10 cellular contexts compared by ENCODE assay signal in the genomic region with DNA sequence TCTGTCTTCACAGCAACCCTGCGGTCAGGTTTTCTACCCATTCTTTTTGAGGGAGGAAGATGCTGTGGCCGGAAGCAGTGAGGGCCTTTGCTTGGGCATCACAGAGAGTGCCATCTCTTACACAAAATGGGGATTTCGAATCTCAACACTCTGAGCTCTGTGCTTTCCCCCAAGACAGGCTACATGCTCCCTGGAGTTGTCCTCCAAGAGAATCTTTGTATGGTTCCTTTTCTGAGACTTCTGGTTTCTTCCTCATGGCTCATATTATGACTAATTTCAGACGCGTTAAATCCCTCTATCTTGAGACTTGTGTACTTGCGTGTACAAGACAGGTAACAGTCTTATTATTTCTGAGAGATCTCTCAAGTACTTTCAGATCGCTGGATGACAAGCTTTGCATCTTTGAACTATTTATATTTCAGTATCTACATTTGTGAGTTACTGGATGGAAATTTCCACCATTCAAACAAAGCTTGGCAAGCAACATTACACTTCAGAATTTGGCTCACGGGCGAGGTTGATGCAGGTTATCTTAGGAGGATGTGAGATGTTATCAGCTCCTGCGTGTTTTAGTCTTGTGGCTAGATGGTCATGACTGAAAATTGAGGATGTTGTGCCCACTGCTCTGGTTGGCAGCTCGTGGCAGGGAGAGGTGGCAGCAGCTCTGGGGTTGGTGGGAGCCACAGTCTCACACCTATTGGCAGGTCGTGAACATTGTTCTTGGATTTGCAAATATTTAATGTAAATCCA. TPM values are rescaled to one million over a fixed set of nuclear protein-coding genes. Genes with fewer than 3 reads are reported as not detected.
DNase-seq lines count a peak whose midpoint lies in the region; ATAC-seq and TF ChIP-seq lines count a peak whose summit lies in the region.
"Had no signal": no experiment of that assay in that cellular context is flagged by ENCODE, and none has a peak within 500 bp of the region (broad histone marks: within the 10 kb centered on the region; RNA-seq: fewer than 3 reads in every experiment).

No MANE protein-coding gene starts in this region.

- no peaks in the 10 kb centered on the region for H3K9me2 ChIP-seq in PC-3 (replicated peaks; ENCODE audit: low read length)

- TF ChIP-seq CTCF in chondrocyte (IDR thresholded peaks at IDR 0.05): no peak
- no peak for TF ChIP-seq CTCF in PC-3 (conservative IDR thresholded peaks at IDR 0.05; ENCODE audit: low read depth, low read length)

- no TSS peak for BruUV-seq in PC-3 (replicated peaks; lab: Mats Ljungman, UMichigan)

- no peak overlapping the region for H2AFZ ChIP-seq in PC-3 (ENCODE audit: low read length)

- no peaks in the 10 kb centered on the region for H4K20me1 ChIP-seq in PC-3 (ENCODE audit: low read length)

- intact Hi-C loops in PC-3 (cut with micrococcal nuclease): no loop called here

- no peaks in the 10 kb centered on the region for H3K36me3 ChIP-seq in PC-3 (ENCODE audit: low read depth, low read length)

- no peak overlapping the region for H3K27ac ChIP-seq in PC-3 (ENCODE audit: low read length)

- H3K4me1 Mint-ChIP-seq in stimulated activated naive CD8-positive, alpha-beta T cell treated with anti-CD3 and anti-CD28 coated beads, Interleukin-15, amount 100 ng/mL, for 72 hours: peaks cover 68% of the 10 kb centered on the region
- peaks cover 22% of the 10 kb centered on the region for H3K4me1 Mint-ChIP-seq in chondrocyte (ENCODE audit: low read depth)

- no peaks in the 10 kb centered on the region for H3K36me3 Mint-ChIP-seq in chondrocyte (ENCODE audit: low read depth)

- H3K27me3 ChIP-seq in PC-3 (ENCODE audit: low read length): no peaks in the 10 kb centered on the region

- no peaks in the 10 kb centered on the region for H3K9me3 Mint-ChIP-seq in stimulated activated naive CD8-positive, alpha-beta T cell treated with anti-CD3 and anti-CD28 coated beads, Interleukin-15, amount 100 ng/mL, for 72 hours
- H3K9me3 Mint-ChIP-seq in chondrocyte (ENCODE audit: low read depth): no peaks in the 10 kb centered on the region

- no peak overlapping the region for H3K4me3 ChIP-seq in PC-3 (ENCODE audit: low read length)

- H3F3A ChIP-seq in PC-3 (ENCODE audit: low read length, unreplicated experiment): no peaks in the 10 kb centered on the region

- H3K79me2 ChIP-seq in PC-3 (ENCODE audit: low read length): no peaks in the 10 kb centered on the region

- H3K27me3 Mint-ChIP-seq in stimulated activated naive CD8-positive, alpha-beta T cell treated with anti-CD3 and anti-CD28 coated beads, Interleukin-15, amount 100 ng/mL, for 72 hours: no peaks in the 10 kb centered on the region
- H3K27me3 Mint-ChIP-seq in chondrocyte (ENCODE audit: low read depth): peaks cover 14% of the 10 kb centered on the region

- H3K9me3 ChIP-seq in PC-3 (ENCODE audit: low read length): no peaks in the 10 kb centered on the region

- H3K4me2 ChIP-seq in PC-3 (ENCODE audit: low read length): no peak overlapping the region

- peak; percentile 24 for ATAC-seq in stimulated activated naive CD8-positive, alpha-beta T cell treated with anti-CD3 and anti-CD28 coated beads, Interleukin-15, amount 100 ng/mL, for 72 hours
- ATAC-seq in GM21528 (IDR thresholded peaks at IDR 0.05; ENCODE audit: low FRiP score, unreplicated experiment): no peak
- ATAC-seq in PC-3: no peak

- H3K27ac Mint-ChIP-seq in stimulated activated naive CD8-positive, alpha-beta T cell treated with anti-CD3 and anti-CD28 coated beads, Interleukin-15, amount 100 ng/mL, for 72 hours: peak overlapping the region; percentile 72 to 98
- H3K27ac Mint-ChIP-seq in chondrocyte (ENCODE audit: unreplicated experiment): no peak overlapping the region

- peaks cover 16% of the 10 kb centered on the region for H3K4me1 ChIP-seq in PC-3 (ENCODE audit: insufficient read depth, low read length)

- POLR2A ChIA-PET in PC-3 (lab: Charles Lee; ENCODE audit: unreplicated experiment): no interaction called here

- no peak overlapping the region for H3K9ac ChIP-seq in PC-3 (ENCODE audit: low read length)

- peak; percentile 42 for DNase-seq in activated naive CD4-positive, alpha-beta T cell treated with Interleukin-2 at 50 U/mL for 16 hours
- no peak for DNase-seq in activated naive CD4-positive, alpha-beta T cell (lab: John Stamatoyannopoulos, UW)
- peak; percentile 29 to 42 for DNase-seq in activated CD4-positive, alpha-beta T cell treated with anti-CD3 and anti-CD28 coated beads, Interleukin-2, amount 50 U/mL, for 48 hours
- peak; percentile 87 for DNase-seq in central memory CD4-positive, alpha-beta T cell
- DNase-seq in stimulated activated naive CD8-positive, alpha-beta T cell treated with anti-CD3 and anti-CD28 coated beads, Interleukin-15, amount 100 ng/mL, for 72 hours: peak in 1 of 2 donors; percentile 51
- DNase-seq in chondrocyte (ENCODE audit: low spot score) (no peak), PC-3 (no peak)
- DNase-seq: foreskin melanocyte, NCI-H1048 had no signal

- peak overlapping the region; percentile 69 to 91 for H3K4me3 Mint-ChIP-seq in stimulated activated naive CD8-positive, alpha-beta T cell treated with anti-CD3 and anti-CD28 coated beads, Interleukin-15, amount 100 ng/mL, for 72 hours
- no peak overlapping the region for H3K4me3 Mint-ChIP-seq in chondrocyte (ENCODE audit: unreplicated experiment)

- CTCF ChIA-PET in PC-3 (lab: Charles Lee): no interaction called here

RNA-seq across cellular contexts. Expression of gene ABCG1, which starts 19.4 kb away (rescaled TPM):
- total RNA-seq in chondrocyte (0.51 to 1.6 TPM (median 1.6 TPM) in 3 replicates), PC-3 (2014; rRNA removed) (0.66 and 2.0 TPM in 2 replicates)

Comparison
In these comparisons a context has a peak if more than half of its experiments do, and no peak if none do; other contexts are left out.
1. DNase-seq: peak in activated naive CD4-positive, alpha-beta T cell treated with Interleukin-2 at 50 U/mL for 16 hours (single experiment), activated CD4-positive, alpha-beta T cell treated with anti-CD3 and anti-CD28 coated beads, Interleukin-2, amount 50 U/mL, for 48 hours (2 of 2) and central memory CD4-positive, alpha-beta T cell (single experiment); none in activated naive CD4-positive, alpha-beta T cell (0 of 4), chondrocyte (single experiment) and PC-3 (single experiment).